6 cellular contexts compared by ENCODE assay signal in genomic region chr17:10626378-10626777, GRCh38.
"Had no signal": no experiment of that assay in that cellular context is flagged by ENCODE, and none has a peak within 500 bp of the region (broad histone marks: within the 10 kb centered on the region; RNA-seq: fewer than 3 reads in every experiment).

No MANE protein-coding gene starts in this region.

- H3K4me3 Mint-ChIP-seq: GM23338, H9, IgD-negative memory B cell had no signal

- ATAC-seq: GM23338, HepG2 had no signal

- H3K4me2 ChIP-seq: GM23338 had no signal

- H3K27me3 Mint-ChIP-seq: IgD-negative memory B cell had no signal

- H3K27ac ChIP-seq: HL-60 had no signal

- H2AFZ ChIP-seq: GM23338 had no signal

- H3K4me3 ChIP-seq: GM23338 had no signal

- H3K9me3 Mint-ChIP-seq: GM23338, H9, IgD-negative memory B cell had no signal

- H3K4me1 Mint-ChIP-seq: GM23338, H9 had no signal

- DNase-seq: H9, HCEC 1CT had no signal

- H3K27ac Mint-ChIP-seq: GM23338, H9, IgD-negative memory B cell had no signal
